ENCODE assay signal across 8 cellular contexts in genomic region chrX:154317391-154318000, GRCh38. TPM values are rescaled to one million over a fixed set of nuclear protein-coding genes. Genes with fewer than 3 reads are reported as not detected.
A peak's percentile ranks its signal among the peaks of the same experiment; 100 is the strongest.
DNase-seq lines count a peak whose midpoint lies in the region; ATAC-seq and TF ChIP-seq lines count a peak whose summit lies in the region.

No MANE protein-coding gene starts in this region.

- H3K4me2 ChIP-seq in DOHH2 (ENCODE audit: low read length) (no peak overlapping the region), neural cell (ENCODE audit: low read length) (no peak overlapping the region)

- no peaks in the 10 kb centered on the region for H3K36me3 ChIP-seq in DOHH2 (ENCODE audit: control insufficient read depth, low read length)
- no peaks in the 10 kb centered on the region for H3K36me3 ChIP-seq in neural cell (ENCODE audit: insufficient read depth, low read length)

- no peak for DNase-seq in LNCaP clone FGC (ENCODE audit: low read depth)
- peak; percentile 58 for DNase-seq in dermis blood vessel endothelial cell
- no peak for DNase-seq in SIG-M5 treated with dmso at 0.1 percent for 504 hours (lab: John Stamatoyannopoulos, UW; ENCODE audit: unreplicated experiment)
- DNase-seq in substantia nigra (lab: John Stamatoyannopoulos, UW) = no peak

- peaks cover 31% of the 10 kb centered on the region for H3K4me1 ChIP-seq in DOHH2 (ENCODE audit: control insufficient read depth, low read length)

- TF ChIP-seq RAD21 in neural cell (conservative IDR thresholded peaks at IDR 0.05) = no peak

- no peak for TF ChIP-seq EP300 in neural cell (conservative IDR thresholded peaks at IDR 0.05; ENCODE audit: poor library complexity, severe bottlenecking)

- no peak overlapping the region for H3K27ac ChIP-seq in DOHH2 (ENCODE audit: low read depth, low read length)
- H3K27ac ChIP-seq in neural cell (ENCODE audit: low read length) = no peak overlapping the region
- H3K27ac ChIP-seq in substantia nigra (ENCODE audit: low read depth, low read length, poor library complexity, severe bottlenecking) = no peak overlapping the region

- H3K79me2 ChIP-seq in DOHH2 (ENCODE audit: control insufficient read depth, low read length) (no peaks in the 10 kb centered on the region), neural cell (replicated peaks; ENCODE audit: insufficient read depth, low read length) (no peaks in the 10 kb centered on the region)

- H3F3A ChIP-seq in DOHH2 (ENCODE audit: control insufficient read depth, insufficient read depth) (no peaks in the 10 kb centered on the region), neural cell (ENCODE audit: insufficient read depth, low read length, poor library complexity, severe bottlenecking) (no peaks in the 10 kb centered on the region)

- H3K9ac ChIP-seq in neural cell (ENCODE audit: low read length) = no peak overlapping the region

- peak; percentile 51 for TF ChIP-seq CTCF in DOHH2 (IDR thresholded peaks at IDR 0.05; ENCODE audit: low read depth, low read length, poor library complexity, severe bottlenecking)
- peak; percentile 15; the same call in 1 of the 2 replicates for TF ChIP-seq CTCF in LNCaP clone FGC (IDR thresholded peaks at IDR 0.05; ENCODE audit: control insufficient read depth, extremely low read depth, insufficient read depth)
- TF ChIP-seq CTCF in neural cell (IDR thresholded peaks at IDR 0.05; ENCODE audit: poor library complexity, severe bottlenecking) = peak; percentile 48

- no peaks in the 10 kb centered on the region; the same call in 1 of the 2 replicates for H3K27me3 ChIP-seq in DOHH2 (ENCODE audit: control insufficient read depth, low read length)
- no peaks in the 10 kb centered on the region for H3K27me3 ChIP-seq in neural cell (ENCODE audit: insufficient read depth, low read depth, low read length)

- H3K9me2 ChIP-seq in DOHH2 (replicated peaks; ENCODE audit: control insufficient read depth, low read length) (no peaks in the 10 kb centered on the region), neural cell (ENCODE audit: insufficient read depth, low read length) (no peaks in the 10 kb centered on the region)

- ATAC-seq in GM21825 (IDR thresholded peaks at IDR 0.05; ENCODE audit: unreplicated experiment) (no peak), GM18498 (IDR thresholded peaks at IDR 0.05; ENCODE audit: unreplicated experiment) (no peak)

- H3K4me3 ChIP-seq in DOHH2 (ENCODE audit: low read length) (no peak overlapping the region), LNCaP clone FGC (ENCODE audit: low read depth, low read length) (no peak overlapping the region), neural cell (ENCODE audit: low read length) (no peak overlapping the region)

- H2AFZ ChIP-seq in neural cell (ENCODE audit: low read depth, low read length) = no peak overlapping the region

- no peaks in the 10 kb centered on the region for H3K9me3 ChIP-seq in DOHH2 (ENCODE audit: control insufficient read depth, insufficient read depth, low read length)
- no peaks in the 10 kb centered on the region for H3K9me3 ChIP-seq in neural cell (ENCODE audit: low read length)

- H4K20me1 ChIP-seq in DOHH2 (ENCODE audit: control insufficient read depth, insufficient read depth, low read depth, low read length) (no peaks in the 10 kb centered on the region), neural cell (ENCODE audit: insufficient read depth) (no peaks in the 10 kb centered on the region)

TF ChIP-seq in neural cell, 6 proteins besides CTCF, POLR2A, EP300 and RAD21:
- no peak for TF ChIP-seq POLR2AphosphoS5 (IDR thresholded peaks at IDR 0.05)
- no peak for TF ChIP-seq REST (IDR thresholded peaks at IDR 0.05; ENCODE audit: borderline replicate concordance)
- peak; percentile 30 for TF ChIP-seq SMC3 (conservative IDR thresholded peaks at IDR 0.05; ENCODE audit: poor library complexity)
- no peak for TF ChIP-seq EZH2 (IDR thresholded peaks at IDR 0.05; ENCODE audit: borderline replicate concordance, insufficient read depth, low read length, poor library complexity, severe bottlenecking)

RNA-seq across cellular contexts. Expression of gene TKTL1, which starts 21.9 kb away (rescaled TPM):
- total RNA-seq in dermis blood vessel endothelial cell = not detected in 2 replicates
- 0.14 TPM in 1 of 2 replicates, not detected in the other for polyA plus RNA-seq in neural cell
- not detected in 2 replicates for polyA minus RNA-seq in neural cell

RNA-seq across cellular contexts. Expression of gene TEX28, which starts 22.6 kb away (rescaled TPM):
- not detected in 2 replicates for total RNA-seq in dermis blood vessel endothelial cell
- not detected in 2 replicates for polyA plus RNA-seq in neural cell
- polyA minus RNA-seq in neural cell = not detected in 2 replicates

RNA-seq across cellular contexts. Expression of gene FLNA, which starts 56.9 kb away (rescaled TPM):
- total RNA-seq in dermis blood vessel endothelial cell = 1,387 and 2,587 TPM in 2 replicates
- polyA plus RNA-seq in neural cell = 84.9 and 118 TPM in 2 replicates
- 69.6 and 76.4 TPM in 2 replicates for polyA minus RNA-seq in neural cell
